In genomic region chr12:123141615-123142517, GRCh38 we compare ENCODE assay signal across 1 cellular context.
TF ChIP-seq lines count a peak whose summit lies in the region.

No MANE protein-coding gene starts in this region.

TF ChIP-seq in HepG2, 621 proteins besides CTCF, POLR2A, EP300 and RAD21 (continued from another document and continues in another):
- TF ChIP-seq ZNF710 (CRISPR knock-in tag; IDR thresholded peaks at IDR 0.05; ENCODE audit: borderline replicate concordance) = no peak
- TF ChIP-seq MEIS1 (CRISPR knock-in tag; IDR thresholded peaks at IDR 0.05; ENCODE audit: borderline replicate concordance) = no peak
- TF ChIP-seq ERF (CRISPR knock-in tag; IDR thresholded peaks at IDR 0.05) = peak; percentile 43; the same call in 1 of the 2 replicates
- TF ChIP-seq ZNF557 (CRISPR knock-in tag; IDR thresholded peaks at IDR 0.05) = no peak
- TF ChIP-seq SRSF4 (IDR thresholded peaks at IDR 0.05; ENCODE audit: low read depth, low read length, poor library complexity, severe bottlenecking) = no peak
- TF ChIP-seq ZNF543 (CRISPR knock-in tag; IDR thresholded peaks at IDR 0.05) = no peak
- no peak for TF ChIP-seq KLF12 (CRISPR knock-in tag; IDR thresholded peaks at IDR 0.05; ENCODE audit: borderline replicate concordance)
- TF ChIP-seq RFX5 (IDR thresholded peaks at IDR 0.05; ENCODE audit: low read depth, low read length) = peak; percentile 59; the same call in 1 of the 2 replicates
- TF ChIP-seq NFAT5 (CRISPR knock-in tag; IDR thresholded peaks at IDR 0.05) = no peak
- TF ChIP-seq SOX13 (IDR thresholded peaks at IDR 0.05) = no peak
- peak in 1 of 2 experiments; percentile 80; a peak in 2 of 4 replicates for TF ChIP-seq SOX13 (CRISPR knock-in tag; conservative IDR thresholded peaks at IDR 0.05 in 1 of 2, IDR thresholded peaks at IDR 0.05 in 1 of 2)
- TF ChIP-seq HMGA1 (CRISPR knock-in tag; conservative IDR thresholded peaks at IDR 0.05) = no peak
- peak; percentile 45; the same call in 1 of the 2 replicates for TF ChIP-seq MYPOP (CRISPR knock-in tag; IDR thresholded peaks at IDR 0.05)
- TF ChIP-seq SRY (CRISPR knock-in tag; IDR thresholded peaks at IDR 0.05) = no peak
- peak; percentile 56; the same call in 1 of the 2 replicates for TF ChIP-seq ZNF33A (CRISPR knock-in tag; IDR thresholded peaks at IDR 0.05; ENCODE audit: borderline replicate concordance)
- TF ChIP-seq ZNF432 (CRISPR knock-in tag; IDR thresholded peaks at IDR 0.05; ENCODE audit: borderline replicate concordance) = no peak
- TF ChIP-seq NR0B2 (CRISPR knock-in tag; IDR thresholded peaks at IDR 0.05) = no peak
- no peak for TF ChIP-seq ZMYM4 (CRISPR knock-in tag; IDR thresholded peaks at IDR 0.05)
- TF ChIP-seq MAX (IDR thresholded peaks at IDR 0.05) = 0 out of 2 replicates have a peak, but pooled peaks have one; percentile 15
- no peak for TF ChIP-seq CBX1 (IDR thresholded peaks at IDR 0.05; ENCODE audit: low read depth)
- 0 out of 2 replicates have a peak, but pooled peaks have one; percentile 19 for TF ChIP-seq GATAD1 (CRISPR knock-in tag; IDR thresholded peaks at IDR 0.05)
- no peak for TF ChIP-seq CREB1 (IDR thresholded peaks at IDR 0.05)
- TF ChIP-seq CREB1 (CRISPR knock-in tag; IDR thresholded peaks at IDR 0.05) = peak; percentile 49; the same call in 1 of the 2 replicates
- TF ChIP-seq MED1 (CRISPR knock-in tag; IDR thresholded peaks at IDR 0.05) = peak; percentile 71
- TF ChIP-seq EHMT2 (IDR thresholded peaks at IDR 0.05; ENCODE audit: borderline replicate concordance, low read depth, low read length) = no peak
- 0 out of 2 replicates have a peak, but pooled peaks have one; percentile 23 for TF ChIP-seq MIER2 (CRISPR knock-in tag; IDR thresholded peaks at IDR 0.05)
- TF ChIP-seq HOXA9 (CRISPR knock-in tag; IDR thresholded peaks at IDR 0.05; ENCODE audit: borderline replicate concordance) = no peak
- peak; percentile 13 for TF ChIP-seq ZNF781 (CRISPR knock-in tag; IDR thresholded peaks at IDR 0.05; ENCODE audit: borderline replicate concordance, not compliant biosample characterization)
- TF ChIP-seq GATAD2A (CRISPR knock-in tag; IDR thresholded peaks at IDR 0.05) = peak; percentile 83
- TF ChIP-seq ZNF274 (CRISPR knock-in tag; IDR thresholded peaks at IDR 0.05) = peak; percentile 19; the same call in 1 of the 2 replicates
- no peak for TF ChIP-seq ATF7-NPFF (CRISPR knock-in tag; IDR thresholded peaks at IDR 0.05; ENCODE audit: low read depth)
- peak; percentile 80 for TF ChIP-seq ZNF644 (CRISPR knock-in tag; IDR thresholded peaks at IDR 0.05; ENCODE audit: low read depth)
- no peak for TF ChIP-seq MIER3 (CRISPR knock-in tag; IDR thresholded peaks at IDR 0.05; ENCODE audit: borderline replicate concordance)
- TF ChIP-seq RBFOX2 (IDR thresholded peaks at IDR 0.05; ENCODE audit: low read depth, low read length) = no peak; the same call in 1 of the 2 replicates
- no peak for TF ChIP-seq SOX6 (IDR thresholded peaks at IDR 0.05)
- TF ChIP-seq SOX6 (CRISPR knock-in tag; IDR thresholded peaks at IDR 0.05) = peak; percentile 65
- no peak for TF ChIP-seq CSRNP2 (CRISPR knock-in tag; conservative IDR thresholded peaks at IDR 0.05; ENCODE audit: low read depth)
- TF ChIP-seq ZNF350 (CRISPR knock-in tag; IDR thresholded peaks at IDR 0.05; ENCODE audit: borderline replicate concordance, low read depth) = peak; percentile 19; the same call in 1 of the 2 replicates
- no peak for TF ChIP-seq ZNF501 (CRISPR knock-in tag; IDR thresholded peaks at IDR 0.05)
- TF ChIP-seq CEBPB (IDR thresholded peaks at IDR 0.05; ENCODE audit: borderline replicate concordance, low read depth, low read length) = 0 out of 2 replicates have a peak, but pooled peaks have one; percentile 16
- TF ChIP-seq EZH2 (conservative IDR thresholded peaks at IDR 0.05; ENCODE audit: low read depth, low read length) = no peak
- peak; percentile 23; the same call in 1 of the 2 replicates for TF ChIP-seq KDM3A (CRISPR knock-in tag; IDR thresholded peaks at IDR 0.05; ENCODE audit: low read depth)
- TF ChIP-seq ZNF207 (IDR thresholded peaks at IDR 0.05; ENCODE audit: borderline replicate concordance) = no peak
- no peak for TF ChIP-seq KDM2A (CRISPR knock-in tag; IDR thresholded peaks at IDR 0.05; ENCODE audit: borderline replicate concordance, low read depth)
- no peak for TF ChIP-seq ZNF572 (CRISPR knock-in tag; IDR thresholded peaks at IDR 0.05)
- peak; percentile 77 for TF ChIP-seq HNF4A (CRISPR knock-in tag; IDR thresholded peaks at IDR 0.05)
- no peak for TF ChIP-seq ZNF598 (CRISPR knock-in tag; IDR thresholded peaks at IDR 0.05; ENCODE audit: borderline replicate concordance)
- TF ChIP-seq IKZF5 (CRISPR knock-in tag; IDR thresholded peaks at IDR 0.05) = peak; percentile 34; the same call in 1 of the 2 replicates
- TF ChIP-seq NR2C2 (CRISPR knock-in tag; IDR thresholded peaks at IDR 0.05; ENCODE audit: borderline replicate concordance) = no peak
- TF ChIP-seq ZNF12 (CRISPR knock-in tag; IDR thresholded peaks at IDR 0.05) = 0 out of 2 replicates have a peak, but pooled peaks have one; percentile 68
- TF ChIP-seq KDM1A (CRISPR knock-in tag; IDR thresholded peaks at IDR 0.05) = no peak
- TF ChIP-seq TBX2 (CRISPR knock-in tag; IDR thresholded peaks at IDR 0.05; ENCODE audit: borderline replicate concordance) = peak; percentile 74; the same call in 1 of the 2 replicates
- no peak for TF ChIP-seq ARID2 (CRISPR knock-in tag; IDR thresholded peaks at IDR 0.05; ENCODE audit: borderline replicate concordance)
- peak; percentile 10; the same call in 1 of the 2 replicates for TF ChIP-seq SNAI1 (CRISPR knock-in tag; IDR thresholded peaks at IDR 0.05; ENCODE audit: borderline replicate concordance)
- peak; percentile 66 to 69 for TF ChIP-seq NR2F1 (CRISPR knock-in tag; IDR thresholded peaks at IDR 0.05)
- TF ChIP-seq PTBP1 (IDR thresholded peaks at IDR 0.05; ENCODE audit: low read depth, low read length, poor library complexity, severe bottlenecking) = no peak
- TF ChIP-seq CENPX (CRISPR knock-in tag; IDR thresholded peaks at IDR 0.05) = no peak
- TF ChIP-seq ZNF234 (CRISPR knock-in tag; conservative IDR thresholded peaks at IDR 0.05) = no peak
- 0 out of 2 replicates have a peak, but pooled peaks have one; percentile 35 for TF ChIP-seq BORCS8-MEF2B (CRISPR knock-in tag; IDR thresholded peaks at IDR 0.05)
- no peak for TF ChIP-seq ZZZ3 (CRISPR knock-in tag; IDR thresholded peaks at IDR 0.05; ENCODE audit: borderline replicate concordance)
- TF ChIP-seq FOXM1 (CRISPR knock-in tag; IDR thresholded peaks at IDR 0.05) = no peak
- TF ChIP-seq SSRP1 (CRISPR knock-in tag; IDR thresholded peaks at IDR 0.05) = no peak
- no peak for TF ChIP-seq ETS1 (CRISPR knock-in tag; IDR thresholded peaks at IDR 0.05)
- TF ChIP-seq ZNF121 (CRISPR knock-in tag; IDR thresholded peaks at IDR 0.05) = no peak
- no peak for TF ChIP-seq ZNF354B (CRISPR knock-in tag; IDR thresholded peaks at IDR 0.05)
- peak; percentile 75; the same call in 1 of the 2 replicates for TF ChIP-seq SOX5 (CRISPR knock-in tag; IDR thresholded peaks at IDR 0.05; ENCODE audit: borderline replicate concordance)
- TF ChIP-seq SAP130 (CRISPR knock-in tag; IDR thresholded peaks at IDR 0.05; ENCODE audit: low read depth) = peak; percentile 85
- TF ChIP-seq CCAR2 (optimal IDR thresholded peaks at IDR 0.05; ENCODE audit: low read depth, low read length) = no peak
- TF ChIP-seq TBL1XR1 (IDR thresholded peaks at IDR 0.05; ENCODE audit: borderline replicate concordance, low read length, partially characterized antibody) = no peak
